9 cellular contexts compared by ENCODE assay signal in genomic region chr13:105139048-105139379, GRCh38.
DNase-seq lines count a peak whose midpoint lies in the region; ATAC-seq lines count a peak whose summit lies in the region.
"Had no signal": no experiment of that assay in that cellular context is flagged by ENCODE, and none has a peak within 500 bp of the region (broad histone marks: within the 10 kb centered on the region; RNA-seq: fewer than 3 reads in every experiment).

No MANE protein-coding gene starts in this region.

- no peaks in the 10 kb centered on the region for H3K27me3 ChIP-seq in BLaER1

- H3K9me3 ChIP-seq in BLaER1, result no peaks in the 10 kb centered on the region

- H3K9ac ChIP-seq in BLaER1, result peak overlapping the region; percentile 80

- peaks cover 21% of the 10 kb centered on the region for H3K4me1 Mint-ChIP-seq in activated naive CD8-positive, alpha-beta T cell (ENCODE audit: low read depth)

- H3K27ac ChIP-seq in BLaER1, result peak overlapping the region; percentile 83
- H3K27ac ChIP-seq: epithelial cell of prostate had no signal

- no peaks in the 10 kb centered on the region for H3K27me3 Mint-ChIP-seq in activated naive CD8-positive, alpha-beta T cell

- DNase-seq in HPDE6-E6E7 (ENCODE audit: extremely low spot score) (no peak), dedifferentiated amniotic fluid mesenchymal stem cell (ENCODE audit: extremely low spot score) (no peak), Ammon's horn (ENCODE audit: low spot score) (no peak)
- DNase-seq in stimulated activated naive CD4-positive, alpha-beta T cell treated with Interleukin-2 at 50 U/mL for 16 hours (lab: John Stamatoyannopoulos, UW), result no peak

- no peaks in the 10 kb centered on the region for H3K36me3 ChIP-seq in BLaER1

- no peaks in the 10 kb centered on the region for H4K20me1 ChIP-seq in BLaER1

- H3K4me3 Mint-ChIP-seq in activated naive CD8-positive, alpha-beta T cell, result peak overlapping the region; percentile 86

- H3K27ac Mint-ChIP-seq in activated naive CD8-positive, alpha-beta T cell, result peak overlapping the region; percentile 97

- peak overlapping the region; percentile 92 for H3K4me2 ChIP-seq in BLaER1

- H3K4me3 ChIP-seq in BLaER1, result peak overlapping the region; percentile 66

- H3K9me3 Mint-ChIP-seq in activated naive CD8-positive, alpha-beta T cell (ENCODE audit: low read depth), result no peaks in the 10 kb centered on the region

- peaks cover 19% of the 10 kb centered on the region for H3K4me1 ChIP-seq in BLaER1

- peak; percentile 9 for ATAC-seq in GM18907 (IDR thresholded peaks at IDR 0.05; ENCODE audit: unreplicated experiment)
- ATAC-seq in HG03097 (IDR thresholded peaks at IDR 0.05; ENCODE audit: low FRiP score, unreplicated experiment), result peak; percentile 3

- H3K36me3 Mint-ChIP-seq in activated naive CD8-positive, alpha-beta T cell, result no peaks in the 10 kb centered on the region
